Comparison of ENCODE assay signal across 24 cellular contexts in the genomic region with DNA sequence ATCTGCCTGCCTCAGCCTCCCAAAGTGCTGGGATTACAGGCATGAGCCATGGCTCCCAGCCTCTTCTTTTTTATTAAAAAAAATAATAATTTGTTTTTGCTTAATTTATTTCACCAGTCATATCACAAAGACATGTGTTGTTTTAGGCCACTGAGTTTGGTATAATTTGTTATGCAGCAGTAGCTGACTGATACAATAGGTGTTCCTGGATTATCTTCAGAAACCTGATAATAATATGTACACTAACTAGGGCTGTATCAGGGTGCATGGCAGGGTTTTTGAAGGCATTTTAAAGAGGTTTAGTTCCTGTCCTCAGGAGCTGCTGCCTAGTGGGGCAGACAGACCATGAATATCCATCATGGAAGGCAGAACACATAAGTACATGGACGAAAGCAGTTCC.
"Had no signal": no experiment of that assay in that cellular context is flagged by ENCODE, and none has a peak within 500 bp of the region (broad histone marks: within the 10 kb centered on the region; RNA-seq: fewer than 3 reads in every experiment).

No MANE protein-coding gene starts in this region.

- H3K4me3 Mint-ChIP-seq: activated CD4-positive, alpha-beta T cell treated with anti-CD3 and anti-CD28 coated beads, Interleukin-2, amount 10 ng/mL, durations not matched to agents 24 days and 14 days; activated CD8-positive, alpha-beta memory T cell treated with anti-CD3 and anti-CD28 coated beads, Interleukin-2, amount 10 ng/mL, durations not matched to agents 7 days and 5 days; activated naive CD4-positive, alpha-beta T cell treated with anti-CD3 and anti-CD28 coated beads for 36 hours; activated naive CD8-positive, alpha-beta T cell treated with anti-CD3 and anti-CD28 coated beads for 36 hours; activated T-cell treated with anti-CD3 and anti-CD28 coated beads, Interleukin-2, amount 50 U/mL, for 24 hours; activated T-helper 1 cell treated with anti-CD3 and anti-CD28 coated beads, Interleukin-12 subunit alpha, Interleukin-12 subunit beta, Interleukin-2, Interleukin-4 antibody, amounts not matched to agents 30 ng/mL and 10 ng/mL and 1 ng/mL, durations not matched to agents 14 hours and 24 hours and 36 hours; T-helper 1 cell treated with Interleukin-12 subunit alpha and Interleukin-12 subunit beta and Interleukin-4 antibody, amounts not matched to agents 30 μg/mL and 1 μg/mL, for 36 hours; WTC11 had no signal

- H3K27me3 Mint-ChIP-seq: activated CD8-positive, alpha-beta memory T cell treated with anti-CD3 and anti-CD28 coated beads, Interleukin-2, amount 10 ng/mL, durations not matched to agents 7 days and 5 days; activated naive CD8-positive, alpha-beta T cell treated with anti-CD3 and anti-CD28 coated beads for 36 hours; activated T-cell treated with anti-CD3 and anti-CD28 coated beads, Interleukin-2, amount 50 U/mL, for 24 hours had no signal

- ATAC-seq: activated CD8-positive, alpha-beta memory T cell treated with anti-CD3 and anti-CD28 coated beads, Interleukin-2, amount 10 ng/mL, durations not matched to agents 7 days and 5 days; SK-N-SH treated with all-trans-retinoic acid at 6 μM for 48 hours; WTC11 had no signal

- H3K27ac Mint-ChIP-seq: activated CD4-positive, alpha-beta T cell treated with anti-CD3 and anti-CD28 coated beads, Interleukin-2, amount 10 ng/mL, durations not matched to agents 24 days and 14 days; activated CD8-positive, alpha-beta memory T cell treated with anti-CD3 and anti-CD28 coated beads, Interleukin-2, amount 10 ng/mL, durations not matched to agents 7 days and 5 days; activated naive CD4-positive, alpha-beta T cell treated with anti-CD3 and anti-CD28 coated beads for 36 hours; activated naive CD8-positive, alpha-beta T cell treated with anti-CD3 and anti-CD28 coated beads for 36 hours; activated T-helper 1 cell treated with anti-CD3 and anti-CD28 coated beads, Interleukin-12 subunit alpha, Interleukin-12 subunit beta, Interleukin-2, Interleukin-4 antibody, amounts not matched to agents 30 ng/mL and 10 ng/mL and 1 ng/mL, durations not matched to agents 14 hours and 24 hours and 36 hours; WTC11 had no signal

- H3K4me3 ChIP-seq: SJSA1 had no signal

- H3K4me1 Mint-ChIP-seq: WTC11 had no signal

- DNase-seq: activated CD4-positive, alpha-beta T cell treated with anti-CD3 and anti-CD28 coated beads for 1 hour; activated CD4-positive, alpha-beta T cell treated with anti-CD3 and anti-CD28 coated beads, Interleukin-2, amount 10 ng/mL, durations not matched to agents 24 days and 14 days; activated CD4-positive, alpha-beta T cell treated with anti-CD3 and anti-CD28 coated beads, Interleukin-2, amount 50 U/mL, for 48 hours; activated CD8-positive, alpha-beta memory T cell treated with anti-CD3 and anti-CD28 coated beads, Interleukin-2, amount 10 ng/mL, durations not matched to agents 7 days and 5 days; activated effector memory CD4-positive, alpha-beta T cell treated with Interleukin-2 at 50 U/mL for 16 hours; activated naive CD4-positive, alpha-beta T cell treated with anti-CD3 and anti-CD28 coated beads for 36 hours; activated naive CD8-positive, alpha-beta T cell treated with anti-CD3 and anti-CD28 coated beads for 36 hours; activated T-cell treated with anti-CD3 and anti-CD28 coated beads, Interleukin-2, amount 50 U/mL, for 24 hours; anterior cingulate cortex; cerebellar nuclear complex; Karpas-422; MM.1S; NCI-H1105 treated with DMSO at 0.1 percent for 48 hours; NCI-H1436 treated with DMSO at 0.1 percent for 48 hours; NCI-H187; NCI-H2081; NCI-H510A treated with DMSO at 0.1 percent for 48 hours; SHP77; T-helper 9 cell had no signal

- H3K27me3 ChIP-seq: SJSA1 had no signal

- H3K27ac ChIP-seq: SJSA1 had no signal

- H3K36me3 ChIP-seq: SJSA1 had no signal
